In genomic region chr1:23224721-23225648, GRCh38 we compare ENCODE assay signal across 13 cellular contexts. TPM values are rescaled to one million over a fixed set of nuclear protein-coding genes. Genes with fewer than 3 reads are reported as not detected.
A peak's percentile ranks its signal among the peaks of the same experiment; 100 is the strongest.
DNase-seq lines count a peak whose midpoint lies in the region; ATAC-seq, FAIRE-seq and TF ChIP-seq lines count a peak whose summit lies in the region.
"Had no signal": no experiment of that assay in that cellular context is flagged by ENCODE, and none has a peak within 500 bp of the region (broad histone marks: within the 10 kb centered on the region; RNA-seq: fewer than 3 reads in every experiment).

No MANE protein-coding gene starts in this region.

- H3K27ac Mint-ChIP-seq in CD4-positive, alpha-beta memory T cell, result no peak overlapping the region
- H3K27ac Mint-ChIP-seq: activated naive CD4-positive, alpha-beta T cell treated with anti-CD3 and anti-CD28 coated beads, Interleukin-2, amount 50 U/mL, for 24 hours had no signal

- H3K27ac ChIP-seq in tibial artery, result no peak overlapping the region
- no peak overlapping the region for H3K27ac ChIP-seq in CD4-positive, alpha-beta memory T cell (ENCODE audit: low read depth, low read length)
- H3K27ac ChIP-seq: C4-2B had no signal

- H3K4me3 Mint-ChIP-seq in CD4-positive, alpha-beta memory T cell, result no peak overlapping the region
- H3K4me3 Mint-ChIP-seq: activated naive CD4-positive, alpha-beta T cell treated with anti-CD3 and anti-CD28 coated beads, Interleukin-2, amount 50 U/mL, for 24 hours; neural crest cell had no signal

- H3K27me3 ChIP-seq in tibial artery, result peaks cover 0 to 27% of the 10 kb centered on the region in 2 donors
- peaks cover 4% of the 10 kb centered on the region for H3K27me3 ChIP-seq in CD4-positive, alpha-beta memory T cell (ENCODE audit: insufficient read depth, low read length)

- peak; percentile 29 for DNase-seq in AG04449 (ENCODE audit: low read depth, low spot score)
- DNase-seq in LHCN-M2 (ENCODE audit: low read depth), result peak; percentile 25
- DNase-seq in dedifferentiated amniotic fluid mesenchymal stem cell (ENCODE audit: extremely low spot score), result peak; percentile 56
- DNase-seq in left lobe of liver (ENCODE audit: low spot score), result no peak
- DNase-seq in tibial artery, result no peak
- DNase-seq in frontal cortex (ENCODE audit: low spot score in 2 of 2), result no peak
- DNase-seq in CD4-positive, alpha-beta memory T cell, result no peak
- DNase-seq in CD1c-positive myeloid dendritic cell (ENCODE audit: extremely low spot score), result no peak
- DNase-seq: NCI-H510A treated with DMSO at 0.1 percent for 48 hours had no signal

- H3K9me3 ChIP-seq in tibial artery, result no peaks in the 10 kb centered on the region
- H3K9me3 ChIP-seq in CD4-positive, alpha-beta memory T cell (ENCODE audit: control insufficient read depth in 1 of 2, low read length in 2 of 2), result no peaks in the 10 kb centered on the region

- TF ChIP-seq CTCF in AG04449 (IDR thresholded peaks at IDR 0.05; ENCODE audit: insufficient read depth, low read length, missing control alignments), result no peak
- no peak for TF ChIP-seq CTCF in tibial artery (IDR thresholded peaks at IDR 0.05)

- H3K4me1 Mint-ChIP-seq in CD4-positive, alpha-beta memory T cell, result no peaks in the 10 kb centered on the region
- H3K4me1 Mint-ChIP-seq: activated naive CD4-positive, alpha-beta T cell treated with anti-CD3 and anti-CD28 coated beads, Interleukin-2, amount 50 U/mL, for 24 hours had no signal

- FAIRE-seq in frontal cortex (lab: Jason Lieb, UNC), result no peak
- FAIRE-seq: GM18507 had no signal

- CTCF ChIA-PET in AG04449 (lab: Yijun Ruan, JAX), result interaction anchor here (0.7 kb wide), 1 partner anchor 9 kb away, joined by 3 read pairs; no protein-coding TSS in a partner anchor
- CTCF ChIA-PET in CD4-positive, alpha-beta memory T cell (lab: Charles Lee; ENCODE audit: partially characterized antibody), result no interaction called here

- no peaks in the 10 kb centered on the region for H3K36me3 ChIP-seq in tibial artery
- no peaks in the 10 kb centered on the region for H3K36me3 ChIP-seq in CD4-positive, alpha-beta memory T cell (ENCODE audit: insufficient read depth, low read length)

- H3K27me3 Mint-ChIP-seq in CD4-positive, alpha-beta memory T cell, result peaks cover 7 to 22% of the 10 kb centered on the region in 2 donors

- POLR2A ChIA-PET in AG04449 (lab: Yijun Ruan, JAX), result interaction anchor here (0.6 kb wide), 1 partner anchor 466 kb away, joined by 3 read pairs; the partner anchor contains the start of gene RPL11
- POLR2A ChIA-PET in CD4-positive, alpha-beta memory T cell (lab: Charles Lee; ENCODE audit: partially characterized antibody), result no interaction called here

- peaks cover 0 to 4% (median 0%) of the 10 kb centered on the region in 4 donors for H3K4me1 ChIP-seq in tibial artery
- H3K4me1 ChIP-seq in CD4-positive, alpha-beta memory T cell (ENCODE audit: insufficient read depth, low read length), result no peaks in the 10 kb centered on the region

- H3K36me3 Mint-ChIP-seq in CD4-positive, alpha-beta memory T cell, result no peaks in the 10 kb centered on the region
- H3K36me3 Mint-ChIP-seq: activated naive CD4-positive, alpha-beta T cell treated with anti-CD3 and anti-CD28 coated beads, Interleukin-2, amount 50 U/mL, for 24 hours had no signal

- ATAC-seq in left lobe of liver, result peak; percentile 49

- intact Hi-C loops in tibial artery (cut with DNase I; ENCODE audit: low total_unique reads), result no loop called here
- intact Hi-C loops in CD4-positive, alpha-beta memory T cell (cut with micrococcal nuclease), result no loop called here

- peaks cover 0 to 16% (median 5%) of the 10 kb centered on the region in 8 donors for H3K9me3 Mint-ChIP-seq in CD4-positive, alpha-beta memory T cell
- H3K9me3 Mint-ChIP-seq: activated naive CD4-positive, alpha-beta T cell treated with anti-CD3 and anti-CD28 coated beads, Interleukin-2, amount 50 U/mL, for 24 hours; neural crest cell had no signal

- 0 out of 2 replicates have a peak overlapping the region, but pooled peaks have one; percentile 20 for H3K4me3 ChIP-seq in AG04449 (ENCODE audit: low read depth, low read length)
- no peak overlapping the region for H3K4me3 ChIP-seq in tibial artery
- H3K4me3 ChIP-seq in CD4-positive, alpha-beta memory T cell (ENCODE audit: low read length in 2 of 2), result no peak overlapping the region

RNA-seq across cellular contexts. Expression of gene HTR1D, which starts 7.7 kb away (rescaled TPM):
- total RNA-seq in LHCN-M2 (2014; rRNA removed), result not detected in 2 replicates
- polyA plus RNA-seq in LHCN-M2 (2012), result 0.38 TPM
- not detected for total RNA-seq in left lobe of liver
- total RNA-seq in frontal cortex, result under 0.01 TPM
- total RNA-seq in CD4-positive, alpha-beta memory T cell, result not detected
- not detected for polyA plus RNA-seq in CD4-positive, alpha-beta memory T cell
- total RNA-seq: neural crest cell had no signal

RNA-seq across cellular contexts. Expression of gene LUZP1, which starts 56.3 kb away (rescaled TPM):
- total RNA-seq in LHCN-M2 (2014; rRNA removed) (20.1 and 21.9 TPM in 2 replicates), left lobe of liver (5.6 TPM), frontal cortex (5.3 TPM)
- polyA plus RNA-seq in LHCN-M2 (2012), result 16.1 TPM
- total RNA-seq in CD4-positive, alpha-beta memory T cell, result 10 to 100 TPM; 24.7 to 27.9 TPM
- 10 to 100 TPM; 11.6 to 39.3 TPM for polyA plus RNA-seq in CD4-positive, alpha-beta memory T cell

Comparison
In these comparisons a context has a peak if more than half of its experiments do, and no peak if none do; other contexts are left out.
1. DNase-seq: peak in AG04449 (single experiment), LHCN-M2 (single experiment) and dedifferentiated amniotic fluid mesenchymal stem cell (single experiment); none in left lobe of liver (single experiment), tibial artery (0 of 2), frontal cortex (0 of 2), CD4-positive, alpha-beta memory T cell (0 of 5) and CD1c-positive myeloid dendritic cell (single experiment).